Comparison of ENCODE assay signal across 6 cellular contexts in the genomic region with DNA sequence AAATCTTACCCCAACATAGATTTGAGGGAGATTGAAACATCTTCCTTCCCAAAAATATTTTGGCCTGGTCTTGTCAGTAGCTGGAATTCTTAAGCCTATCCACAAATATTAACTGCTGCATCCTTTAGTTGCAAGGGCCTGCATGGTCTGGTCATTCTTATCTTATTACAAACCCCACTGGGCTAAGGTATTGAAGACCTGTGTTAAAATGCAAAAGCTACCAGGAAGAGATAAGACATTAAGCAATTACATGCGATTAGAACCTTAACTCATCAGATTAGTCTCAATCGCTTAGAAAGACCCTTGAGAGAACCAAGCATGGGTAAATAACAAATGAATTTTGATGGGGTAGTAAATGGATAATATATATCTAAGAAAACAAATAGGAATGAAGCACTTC.
"Had no signal": no experiment of that assay in that cellular context is flagged by ENCODE, and none has a peak within 500 bp of the region (broad histone marks: within the 10 kb centered on the region; RNA-seq: fewer than 3 reads in every experiment).

No MANE protein-coding gene starts in this region.

- H3K27ac ChIP-seq: HL-60 had no signal

- ATAC-seq: GM23338, HepG2 had no signal

- H3K4me2 ChIP-seq: GM23338 had no signal

- DNase-seq: H9, HCEC 1CT, KBM-7 had no signal

- H3K4me3 ChIP-seq: GM23338 had no signal
